Comparison of ENCODE assay signal across 9 cellular contexts in genomic region chr18:67104700-67105284, GRCh38.
DNase-seq lines count a peak whose midpoint lies in the region; ATAC-seq and TF ChIP-seq lines count a peak whose summit lies in the region.
"Had no signal": no experiment of that assay in that cellular context is flagged by ENCODE, and none has a peak within 500 bp of the region (broad histone marks: within the 10 kb centered on the region; RNA-seq: fewer than 3 reads in every experiment).

No MANE protein-coding gene starts in this region.

- H3K4me3 Mint-ChIP-seq in activated T-helper 2 cell treated with anti-CD3 and anti-CD28 coated beads, Interferon-gamma antibody, Interleukin-2, Interleukin-4, amounts not matched to agents 10 μg/mL and 5 μg/mL and 100 μg/mL, durations not matched to agents 14 hours and 24 hours and 36 hours (ENCODE audit: low read depth) = no peak overlapping the region
- H3K4me3 Mint-ChIP-seq: dendritic cell treated with granulocyte-macrophage colony-stimulating factor and Interleukin-4, amounts not matched to agents 40 ng/mL and 50 ng/mL, for 4 days had no signal

- no peaks in the 10 kb centered on the region for H3K4me1 ChIP-seq in OCI-LY1 (ENCODE audit: insufficient read depth, low read length, severe bottlenecking)
- peaks cover 3% of the 10 kb centered on the region for H3K4me1 ChIP-seq in adipocyte (ENCODE audit: control insufficient read depth, insufficient read depth, low read length)
- no peaks in the 10 kb centered on the region for H3K4me1 ChIP-seq in smooth muscle cell (ENCODE audit: low read depth)

- H3K36me3 ChIP-seq in GM06990 (ENCODE audit: control insufficient read depth, insufficient read depth, low read length) (no peaks in the 10 kb centered on the region), OCI-LY1 (ENCODE audit: insufficient read depth, low read length) (no peaks in the 10 kb centered on the region), adipocyte (ENCODE audit: control insufficient read depth, insufficient read depth, low read length, severe bottlenecking) (no peaks in the 10 kb centered on the region), smooth muscle cell (ENCODE audit: low read depth) (no peaks in the 10 kb centered on the region)

- H3K4me3 ChIP-seq in GM06990 (replicated peaks; ENCODE audit: low read depth, low read length) (no peak overlapping the region), OCI-LY1 (ENCODE audit: low read depth, low read length, poor library complexity, severe bottlenecking) (no peak overlapping the region), adipocyte (ENCODE audit: low read length) (no peak overlapping the region), smooth muscle cell (no peak overlapping the region)

- H3K9me2 ChIP-seq in OCI-LY1 (ENCODE audit: low read depth, low read length) = no peaks in the 10 kb centered on the region

- H3K27me3 ChIP-seq in GM06990 (replicated peaks; ENCODE audit: control insufficient read depth, insufficient read depth, low read length) = no peaks in the 10 kb centered on the region
- no peaks in the 10 kb centered on the region for H3K27me3 ChIP-seq in OCI-LY1 (ENCODE audit: insufficient read depth, low read length)
- no peaks in the 10 kb centered on the region for H3K27me3 ChIP-seq in adipocyte (replicated peaks; ENCODE audit: control insufficient read depth, insufficient read depth, low read length)
- H3K27me3 ChIP-seq in smooth muscle cell (ENCODE audit: low read depth) = peaks cover 7% of the 10 kb centered on the region

- H4K20me1 ChIP-seq in OCI-LY1 (ENCODE audit: insufficient read depth, low read length) (no peaks in the 10 kb centered on the region), smooth muscle cell (ENCODE audit: low read depth) (no peaks in the 10 kb centered on the region)

- intact Hi-C loops in activated T-helper 2 cell treated with anti-CD3 and anti-CD28 coated beads, Interferon-gamma antibody, Interleukin-2, Interleukin-4, amounts not matched to agents 10 μg/mL and 5 μg/mL and 100 μg/mL, durations not matched to agents 14 hours and 24 hours and 36 hours (cut with micrococcal nuclease) = loop anchor here (1.0 kb wide), 1 partner anchor 96 kb away; no protein-coding TSS in a partner anchor

- no peaks in the 10 kb centered on the region for H3K27me3 Mint-ChIP-seq in activated T-helper 2 cell treated with anti-CD3 and anti-CD28 coated beads, Interferon-gamma antibody, Interleukin-2, Interleukin-4, amounts not matched to agents 10 μg/mL and 5 μg/mL and 100 μg/mL, durations not matched to agents 14 hours and 24 hours and 36 hours (ENCODE audit: low read depth)
- H3K27me3 Mint-ChIP-seq: dendritic cell treated with granulocyte-macrophage colony-stimulating factor and Interleukin-4, amounts not matched to agents 40 ng/mL and 50 ng/mL, for 4 days had no signal

- no peaks in the 10 kb centered on the region for H3K4me1 Mint-ChIP-seq in activated T-helper 2 cell treated with anti-CD3 and anti-CD28 coated beads, Interferon-gamma antibody, Interleukin-2, Interleukin-4, amounts not matched to agents 10 μg/mL and 5 μg/mL and 100 μg/mL, durations not matched to agents 14 hours and 24 hours and 36 hours (ENCODE audit: low read depth)

- H3K4me2 ChIP-seq in OCI-LY1 (ENCODE audit: low read length) = no peak overlapping the region
- no peak overlapping the region for H3K4me2 ChIP-seq in smooth muscle cell

- no peaks in the 10 kb centered on the region for H3F3A ChIP-seq in OCI-LY1 (ENCODE audit: insufficient read depth, low read length)
- no peaks in the 10 kb centered on the region for H3F3A ChIP-seq in smooth muscle cell (ENCODE audit: low read depth)

- ATAC-seq in GM21717 (IDR thresholded peaks at IDR 0.05; ENCODE audit: unreplicated experiment) = peak; percentile 93

- WGBS in smooth muscle cell (ENCODE audit: low lambda C conversion rate) = 47% methylated on average over 7 of the region's 7 CpGs

- peak; percentile 77 for TF ChIP-seq CTCF in GM06990 (IDR thresholded peaks at IDR 0.05; ENCODE audit: insufficient read depth, low read length, poor library complexity, severe bottlenecking)
- peak; percentile 77 for TF ChIP-seq CTCF in OCI-LY1 (IDR thresholded peaks at IDR 0.05; ENCODE audit: low read length)
- peak; percentile 74 for TF ChIP-seq CTCF in smooth muscle cell (IDR thresholded peaks at IDR 0.05; ENCODE audit: borderline replicate concordance, insufficient read depth, poor library complexity, severe bottlenecking)

- no peaks in the 10 kb centered on the region for H3K36me3 Mint-ChIP-seq in activated T-helper 2 cell treated with anti-CD3 and anti-CD28 coated beads, Interferon-gamma antibody, Interleukin-2, Interleukin-4, amounts not matched to agents 10 μg/mL and 5 μg/mL and 100 μg/mL, durations not matched to agents 14 hours and 24 hours and 36 hours (ENCODE audit: low read depth)

- H3K27ac Mint-ChIP-seq in activated T-helper 2 cell treated with anti-CD3 and anti-CD28 coated beads, Interferon-gamma antibody, Interleukin-2, Interleukin-4, amounts not matched to agents 10 μg/mL and 5 μg/mL and 100 μg/mL, durations not matched to agents 14 hours and 24 hours and 36 hours = no peak overlapping the region
- H3K27ac Mint-ChIP-seq: dendritic cell treated with granulocyte-macrophage colony-stimulating factor and Interleukin-4, amounts not matched to agents 40 ng/mL and 50 ng/mL, for 4 days had no signal

- H3K79me2 ChIP-seq in OCI-LY1 (ENCODE audit: insufficient read depth, low read length) = no peaks in the 10 kb centered on the region
- no peaks in the 10 kb centered on the region for H3K79me2 ChIP-seq in smooth muscle cell (ENCODE audit: low read depth)

- H3K9me3 Mint-ChIP-seq in activated T-helper 2 cell treated with anti-CD3 and anti-CD28 coated beads, Interferon-gamma antibody, Interleukin-2, Interleukin-4, amounts not matched to agents 10 μg/mL and 5 μg/mL and 100 μg/mL, durations not matched to agents 14 hours and 24 hours and 36 hours = no peaks in the 10 kb centered on the region
- H3K9me3 Mint-ChIP-seq: dendritic cell treated with granulocyte-macrophage colony-stimulating factor and Interleukin-4, amounts not matched to agents 40 ng/mL and 50 ng/mL, for 4 days had no signal

- no peak overlapping the region for H3K27ac ChIP-seq in OCI-LY1 (ENCODE audit: low read depth, low read length, poor library complexity, severe bottlenecking)
- H3K27ac ChIP-seq in smooth muscle cell (ENCODE audit: low read depth) = no peak overlapping the region

- no peak overlapping the region for H2AFZ ChIP-seq in OCI-LY1 (ENCODE audit: low read length)
- H2AFZ ChIP-seq in smooth muscle cell (ENCODE audit: low read depth) = no peak overlapping the region

- H3K9me3 ChIP-seq in OCI-LY1 (ENCODE audit: low read length) (no peaks in the 10 kb centered on the region), adipocyte (ENCODE audit: control insufficient read depth, low read length) (no peaks in the 10 kb centered on the region), smooth muscle cell (replicated peaks; ENCODE audit: low read depth) (no peaks in the 10 kb centered on the region)

- no peak overlapping the region for H3K9ac ChIP-seq in OCI-LY1 (ENCODE audit: low read length)
- H3K9ac ChIP-seq in adipocyte (ENCODE audit: low read length) = no peak overlapping the region
- H3K9ac ChIP-seq in smooth muscle cell (ENCODE audit: low read depth) = peak overlapping the region; percentile 18

- DNase-seq in GM06990 (ENCODE audit: extremely low read depth, insufficient read length) = no peak
- DNase-seq in HuH-7 (ENCODE audit: low spot score) = peak; percentile 11
- DNase-seq in adipocyte (ENCODE audit: low read depth) = peak; percentile 92
- DNase-seq in hepatic stellate cell (ENCODE audit: low spot score) = peak; percentile 11
- no peak for DNase-seq in smooth muscle cell (lab: John Stamatoyannopoulos, UW; ENCODE audit: unreplicated experiment)
- no peak for DNase-seq in activated T-helper 2 cell treated with anti-CD3 and anti-CD28 coated beads, Interferon-gamma antibody, Interleukin-2, Interleukin-4, amounts not matched to agents 10 μg/mL and 5 μg/mL and 100 μg/mL, durations not matched to agents 14 hours and 24 hours and 36 hours (ENCODE audit: low spot score)

Comparison
In these comparisons a context has a peak if more than half of its experiments do, and no peak if none do; other contexts are left out.
1. DNase-seq: peak in HuH-7 (single experiment), adipocyte (single experiment) and hepatic stellate cell (single experiment); none in GM06990 (single experiment), smooth muscle cell (single experiment) and activated T-helper 2 cell treated with anti-CD3 and anti-CD28 coated beads, Interferon-gamma antibody, Interleukin-2, Interleukin-4, amounts not matched to agents 10 μg/mL and 5 μg/mL and 100 μg/mL, durations not matched to agents 14 hours and 24 hours and 36 hours (single experiment).
2. Peak in every context shown above with its lines, with median percentiles within 50 percentile points of each other: CTCF ChIP-seq.